16 cellular contexts compared by ENCODE assay signal in the genomic region with DNA sequence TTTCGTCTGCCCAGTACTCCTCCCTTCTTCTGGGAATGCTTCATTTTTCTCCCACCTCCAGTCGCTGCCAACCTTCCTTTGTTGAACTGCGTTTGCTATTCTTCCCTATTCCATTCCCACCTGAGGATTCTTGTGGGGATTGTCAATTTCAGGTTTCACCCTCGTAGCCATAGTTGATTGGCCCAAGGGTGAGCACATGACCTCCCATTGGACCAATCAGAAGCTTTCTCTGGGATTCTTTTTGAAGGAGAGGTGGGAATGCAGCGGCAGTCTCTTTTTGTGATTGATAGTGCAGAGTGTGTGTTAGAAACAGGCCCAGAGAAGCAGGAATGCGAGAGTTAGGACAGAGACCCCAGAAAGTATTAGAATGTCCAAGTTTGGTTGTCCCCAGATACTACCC. TPM values are rescaled to one million over a fixed set of nuclear protein-coding genes. Genes with fewer than 3 reads are reported as not detected.
"Had no signal": no experiment of that assay in that cellular context is flagged by ENCODE, and none has a peak within 500 bp of the region (broad histone marks: within the 10 kb centered on the region; RNA-seq: fewer than 3 reads in every experiment).

No MANE protein-coding gene starts in this region.

- H3K4me1 ChIP-seq: heart left ventricle, sigmoid colon, stomach had no signal

- H3K27ac ChIP-seq: coronary artery, heart left ventricle, neutrophil, sigmoid colon, skin epidermis, stomach had no signal

- H3K36me3 ChIP-seq: heart left ventricle, neutrophil, sigmoid colon, stomach had no signal

- ATAC-seq: heart left ventricle; left lobe of liver; mucosa of descending colon; naive thymus-derived CD8-positive, alpha-beta T cell had no signal

- DNase-seq: effector CD8-positive, alpha-beta T cell; heart left ventricle; hypothalamus; mucosa of descending colon; naive thymus-derived CD8-positive, alpha-beta T cell; posterior cingulate gyrus; sigmoid colon; stimulated activated CD4-positive, alpha-beta T cell treated with anti-CD3 and anti-CD28 coated beads, Interleukin-2, amount 100 ng/mL, for 24 hours; stimulated activated naive CD4-positive, alpha-beta T cell; stomach; substantia nigra; trophoblast cell had no signal

- H3K4me3 ChIP-seq: coronary artery, heart left ventricle, mucosa of descending colon, sigmoid colon, skin epidermis, stomach had no signal

- H3K36me3 Mint-ChIP-seq: naive thymus-derived CD8-positive, alpha-beta T cell had no signal

- H3K9me3 Mint-ChIP-seq: naive thymus-derived CD8-positive, alpha-beta T cell had no signal

- H3K4me3 Mint-ChIP-seq: naive thymus-derived CD8-positive, alpha-beta T cell had no signal

- H3K9me3 ChIP-seq: heart left ventricle, mucosa of descending colon, neutrophil, sigmoid colon, stomach had no signal

- H3K27me3 ChIP-seq: neutrophil, sigmoid colon had no signal

- H3K4me1 Mint-ChIP-seq: naive thymus-derived CD8-positive, alpha-beta T cell had no signal

RNA-seq across cellular contexts. Expression of a gene that starts 49.1 kb away (rescaled TPM):
- total RNA-seq: naive thymus-derived CD8-positive, alpha-beta T cell had no signal
